Comparison of ENCODE assay signal across 1 cellular context in genomic region chr6:130019796-130020105, GRCh38.
TF ChIP-seq lines count a peak whose summit lies in the region.

No MANE protein-coding gene starts in this region.

TF ChIP-seq in K562, 482 proteins besides CTCF, POLR2A, EP300 and RAD21 (continued from another document):
- TF ChIP-seq RNF219 (CRISPR knock-in tag; IDR thresholded peaks at IDR 0.05) (no peak), ZBTB40 (IDR thresholded peaks at IDR 0.05) (no peak), ZBTB40 (CRISPR knock-in tag; IDR thresholded peaks at IDR 0.05) (no peak), SETDB1 (IDR thresholded peaks at IDR 0.05; ENCODE audit: low read length) (no peak), MAFG (tag; conservative IDR thresholded peaks at IDR 0.05) (no peak), MEF2D (tag; conservative IDR thresholded peaks at IDR 0.05; ENCODE audit: low read depth) (no peak), TEAD1 (CRISPR knock-in tag; IDR thresholded peaks at IDR 0.05) (no peak), MAFK (IDR thresholded peaks at IDR 0.05; ENCODE audit: low read length) (no peak)
